3 cellular contexts compared by ENCODE assay signal in the genomic region with DNA sequence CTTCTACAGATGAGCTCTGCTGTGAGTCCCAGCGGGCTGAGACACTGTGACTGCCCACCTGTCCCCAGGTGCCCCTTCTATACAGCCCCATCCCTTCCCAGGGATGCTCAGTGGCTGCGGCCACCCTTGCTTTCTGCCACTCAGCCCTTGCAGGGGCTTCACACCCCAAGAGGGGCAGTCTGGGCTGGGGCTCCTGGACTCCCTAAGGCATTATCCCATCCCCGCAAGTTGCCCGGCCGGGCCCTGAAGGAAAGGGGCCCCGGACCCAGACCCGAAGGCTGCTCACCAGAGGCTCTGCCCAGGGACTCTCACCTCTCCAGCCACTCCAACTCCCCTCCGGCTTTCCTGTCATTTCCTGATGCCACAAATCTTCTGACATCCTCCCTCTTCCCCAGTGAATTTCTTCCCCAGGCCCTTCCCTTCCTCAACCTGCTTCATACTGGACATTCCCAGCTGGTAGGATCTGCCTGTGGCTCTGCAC.
TF ChIP-seq lines count a peak whose summit lies in the region.

No MANE protein-coding gene starts in this region.

TF ChIP-seq in A549, 52 proteins besides CTCF, POLR2A, EP300 and RAD21:
- TF ChIP-seq MAZ (IDR thresholded peaks at IDR 0.05; ENCODE audit: borderline replicate concordance, low read depth, low read length) (no peak), USF2 (IDR thresholded peaks at IDR 0.05) (no peak), NPAS2 (CRISPR knock-in tag; IDR thresholded peaks at IDR 0.05; ENCODE audit: borderline replicate concordance) (no peak), FOXS1 (CRISPR knock-in tag; IDR thresholded peaks at IDR 0.05) (no peak), RNF2 (IDR thresholded peaks at IDR 0.05; ENCODE audit: borderline replicate concordance, low read depth) (no peak), ZFP36 (IDR thresholded peaks at IDR 0.05; ENCODE audit: borderline replicate concordance, partially characterized antibody) (no peak), ESRRA (IDR thresholded peaks at IDR 0.05; ENCODE audit: borderline replicate concordance, low read length) (no peak), CHD2 (IDR thresholded peaks at IDR 0.05; ENCODE audit: low read length, partially characterized antibody) (no peak), SREBF2 (IDR thresholded peaks at IDR 0.05) (no peak), JUN (IDR thresholded peaks at IDR 0.05) (no peak)

TF ChIP-seq in HCT116, 20 proteins besides CTCF, POLR2A, EP300 and RAD21:
- TF ChIP-seq EZH2phosphoT487 (IDR thresholded peaks at IDR 0.05; ENCODE audit: borderline replicate concordance) (no peak), POLR2AphosphoS5 (IDR thresholded peaks at IDR 0.05; ENCODE audit: low read depth, low read length) (no peak), CEBPB (IDR thresholded peaks at IDR 0.05; ENCODE audit: low read depth) (no peak)

TF ChIP-seq in endothelial cell of umbilical vein, 7 proteins besides CTCF, POLR2A, EP300 and RAD21:
- no peak for TF ChIP-seq MYC (IDR thresholded peaks at IDR 0.05; ENCODE audit: low read depth, low read length)
- TF ChIP-seq FOS (IDR thresholded peaks at IDR 0.05; ENCODE audit: borderline replicate concordance, insufficient read depth, low read length) = no peak
- TF ChIP-seq JUN (IDR thresholded peaks at IDR 0.05; ENCODE audit: borderline replicate concordance, insufficient read depth, insufficient read length, low read depth) = no peak
- TF ChIP-seq EZH2 (IDR thresholded peaks at IDR 0.05; ENCODE audit: borderline replicate concordance, low read depth, low read length, severe bottlenecking) = no peak
- TF ChIP-seq, protein P1, sequence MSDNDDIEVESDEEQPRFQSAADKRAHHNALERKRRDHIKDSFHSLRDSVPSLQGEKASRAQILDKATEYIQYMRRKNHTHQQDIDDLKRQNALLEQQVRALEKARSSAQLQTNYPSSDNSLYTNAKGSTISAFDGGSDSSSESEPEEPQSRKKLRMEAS (IDR thresholded peaks at IDR 0.05; ENCODE audit: insufficient read depth, insufficient read length) = no peak
